In genomic region chr1:78607334-78607927, GRCh38 we compare ENCODE assay signal across 8 cellular contexts. TPM values are rescaled to one million over a fixed set of nuclear protein-coding genes. Genes with fewer than 3 reads are reported as not detected.
DNase-seq lines count a peak whose midpoint lies in the region; ATAC-seq and TF ChIP-seq lines count a peak whose summit lies in the region.

No MANE protein-coding gene starts in this region.

- no peak overlapping the region for H3K4me3 ChIP-seq in DOHH2 (ENCODE audit: low read length)

- no peaks in the 10 kb centered on the region for H3K9me3 Mint-ChIP-seq in mesothelial cell of epicardium
- H3K9me3 Mint-ChIP-seq in stimulated activated naive B cell treated with anti-CD40 and anti-IgM and Interleukin-4, amounts not matched to agents 10 μg/mL and 1 μg/mL and 100 μg/mL, for 72 hours: no peaks in the 10 kb centered on the region

- H3K36me3 Mint-ChIP-seq in mesothelial cell of epicardium (no peaks in the 10 kb centered on the region), T-helper 17 cell (ENCODE audit: low read depth) (no peaks in the 10 kb centered on the region)
- no peaks in the 10 kb centered on the region for H3K36me3 Mint-ChIP-seq in stimulated activated naive B cell treated with anti-CD40 and anti-IgM and Interleukin-4, amounts not matched to agents 10 μg/mL and 1 μg/mL and 100 μg/mL, for 72 hours

- H3K27ac Mint-ChIP-seq in mesothelial cell of epicardium: no peak overlapping the region
- no peak overlapping the region for H3K27ac Mint-ChIP-seq in T-helper 17 cell
- H3K27ac Mint-ChIP-seq in stimulated activated naive B cell treated with anti-CD40 and anti-IgM and Interleukin-4, amounts not matched to agents 10 μg/mL and 1 μg/mL and 100 μg/mL, for 72 hours: no peak overlapping the region

- H3K4me1 Mint-ChIP-seq in mesothelial cell of epicardium: peaks cover 9% of the 10 kb centered on the region
- H3K4me1 Mint-ChIP-seq in T-helper 17 cell: no peaks in the 10 kb centered on the region
- H3K4me1 Mint-ChIP-seq in stimulated activated naive B cell treated with anti-CD40 and anti-IgM and Interleukin-4, amounts not matched to agents 10 μg/mL and 1 μg/mL and 100 μg/mL, for 72 hours: no peaks in the 10 kb centered on the region

- H3K36me3 ChIP-seq in DOHH2 (ENCODE audit: control insufficient read depth, low read length): no peaks in the 10 kb centered on the region

- no peaks in the 10 kb centered on the region for H4K20me1 ChIP-seq in DOHH2 (ENCODE audit: control insufficient read depth, insufficient read depth, low read depth, low read length)

- no peak overlapping the region for H3K4me2 ChIP-seq in DOHH2 (ENCODE audit: low read length)

- ATAC-seq in T-helper 17 cell (no peak), GM19324 (IDR thresholded peaks at IDR 0.05; ENCODE audit: low FRiP score, unreplicated experiment) (no peak)
- no peak for ATAC-seq in stimulated activated naive B cell treated with anti-CD40 and anti-IgM and Interleukin-4, amounts not matched to agents 10 μg/mL and 1 μg/mL and 100 μg/mL, for 72 hours (replicated peaks)

- H3K27me3 Mint-ChIP-seq in mesothelial cell of epicardium (ENCODE audit: low read depth) (peaks cover 48% of the 10 kb centered on the region), T-helper 17 cell (peaks cover 42% of the 10 kb centered on the region)
- peaks cover 9 to 10% of the 10 kb centered on the region in 2 donors for H3K27me3 Mint-ChIP-seq in stimulated activated naive B cell treated with anti-CD40 and anti-IgM and Interleukin-4, amounts not matched to agents 10 μg/mL and 1 μg/mL and 100 μg/mL, for 72 hours

- H3F3A ChIP-seq in DOHH2 (ENCODE audit: control insufficient read depth, insufficient read depth): no peaks in the 10 kb centered on the region

- DNase-seq in Kasumi-1 (lab: John Stamatoyannopoulos, UW) (peak; percentile 52 to 74), astrocyte of the hippocampus (ENCODE audit: low read depth, low spot score) (peak; percentile 33), mesothelial cell of epicardium (ENCODE audit: low spot score in 2 of 2, unreplicated experiment in 2 of 2) (no peak), T-helper 17 cell (no peak)
- no peak for DNase-seq in activated effector memory CD4-positive, alpha-beta T cell treated with Interleukin-2 at 50 U/mL for 16 hours
- DNase-seq in stimulated activated naive B cell treated with anti-CD40 and anti-IgM and Interleukin-4, amounts not matched to agents 10 μg/mL and 1 μg/mL and 100 μg/mL, for 72 hours: no peak

- TF ChIP-seq CTCF in DOHH2 (IDR thresholded peaks at IDR 0.05; ENCODE audit: low read depth, low read length, poor library complexity, severe bottlenecking) (peak; percentile 20), mesothelial cell of epicardium (IDR thresholded peaks at IDR 0.05; ENCODE audit: unreplicated experiment) (peak; percentile 78)

- H3K79me2 ChIP-seq in DOHH2 (ENCODE audit: control insufficient read depth, low read length): no peaks in the 10 kb centered on the region

- H3K4me1 ChIP-seq in DOHH2 (ENCODE audit: control insufficient read depth, low read length): no peaks in the 10 kb centered on the region

- H3K4me3 Mint-ChIP-seq in mesothelial cell of epicardium: no peak overlapping the region
- H3K4me3 Mint-ChIP-seq in T-helper 17 cell: no peak overlapping the region
- H3K4me3 Mint-ChIP-seq in stimulated activated naive B cell treated with anti-CD40 and anti-IgM and Interleukin-4, amounts not matched to agents 10 μg/mL and 1 μg/mL and 100 μg/mL, for 72 hours: no peak overlapping the region

- no peak overlapping the region for H3K27ac ChIP-seq in DOHH2 (ENCODE audit: low read depth, low read length)

- H3K9me2 ChIP-seq in DOHH2 (replicated peaks; ENCODE audit: control insufficient read depth, low read length): no peaks in the 10 kb centered on the region

- no peaks in the 10 kb centered on the region for H3K9me3 ChIP-seq in DOHH2 (ENCODE audit: control insufficient read depth, insufficient read depth, low read length)
- H3K9me3 ChIP-seq in T-helper 17 cell (ENCODE audit: control insufficient read depth, low read length, poor library complexity, severe bottlenecking): no peaks in the 10 kb centered on the region

- no peaks in the 10 kb centered on the region for H3K27me3 ChIP-seq in DOHH2 (ENCODE audit: control insufficient read depth, low read length)

RNA-seq across cellular contexts. Expression of gene IFI44L, which starts 12.8 kb away (rescaled TPM):
- total RNA-seq in mesothelial cell of epicardium (86.8 to 105 TPM (median 88.6 TPM) in 3 replicates), T-helper 17 cell (10 to 100 TPM; 21.0 to 25.2 TPM)

RNA-seq across cellular contexts. Expression of gene IFI44, which starts 42.2 kb away (rescaled TPM):
- total RNA-seq in mesothelial cell of epicardium (77.1 to 94.3 TPM (median 81.4 TPM) in 3 replicates), T-helper 17 cell (10 to 100 TPM; 72.5 to 89.4 TPM)

Comparison
In these comparisons a context has a peak if more than half of its experiments do, and no peak if none do; other contexts are left out.
1. DNase-seq: peak in Kasumi-1 (2 of 2) and astrocyte of the hippocampus (single experiment); none in mesothelial cell of epicardium (0 of 2), activated effector memory CD4-positive, alpha-beta T cell treated with Interleukin-2 at 50 U/mL for 16 hours (single experiment), T-helper 17 cell (0 of 3) and stimulated activated naive B cell treated with anti-CD40 and anti-IgM and Interleukin-4, amounts not matched to agents 10 μg/mL and 1 μg/mL and 100 μg/mL, for 72 hours (single experiment).